8 cellular contexts compared by ENCODE assay signal in genomic region chr1:47672622-47673021, GRCh38.
"Had no signal": no experiment of that assay in that cellular context is flagged by ENCODE, and none has a peak within 500 bp of the region (broad histone marks: within the 10 kb centered on the region; RNA-seq: fewer than 3 reads in every experiment).

No MANE protein-coding gene starts in this region.

- FAIRE-seq: H1, H54, HepG2 had no signal

- DNase-seq: GM23248, H9, HCEC 1CT, KG1 had no signal

- ATAC-seq: HepG2 had no signal

- H3K9ac ChIP-seq: GM23248 had no signal

- H2AFZ ChIP-seq: GM23248 had no signal

- H3K4me3 ChIP-seq: GM23248 had no signal

- H3K27ac ChIP-seq: GM23248, HL-60 had no signal
